5 cellular contexts compared by ENCODE assay signal in the genomic region with DNA sequence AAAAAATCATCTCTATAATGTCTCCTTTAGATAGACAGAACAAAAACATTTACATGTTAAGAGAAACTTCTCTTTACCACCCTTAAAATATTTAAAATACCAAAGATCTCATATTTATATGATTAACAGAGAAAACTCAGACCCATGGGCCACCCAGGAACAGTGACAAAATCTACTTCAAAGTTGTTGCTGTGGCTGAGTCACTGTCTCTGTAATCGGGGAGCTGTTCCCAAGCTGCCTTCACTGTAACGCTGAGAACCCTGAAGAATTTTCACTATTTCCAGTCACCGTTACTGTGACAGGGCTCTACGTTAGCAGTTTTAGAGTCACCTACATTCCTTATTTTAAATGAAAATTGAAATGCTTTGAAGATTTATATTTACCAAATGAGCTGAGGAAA.
"Had no signal": no experiment of that assay in that cellular context is flagged by ENCODE, and none has a peak within 500 bp of the region (broad histone marks: within the 10 kb centered on the region; RNA-seq: fewer than 3 reads in every experiment).

No MANE protein-coding gene starts in this region.

- H3K4me3 ChIP-seq: PC-9 had no signal

- DNase-seq: cerebellar nuclear complex, NCI-H1417 treated with DMSO at 0.1 percent for 48 hours, NCI-H510A, NCI-H526 treated with DMSO at 0.1 percent for 48 hours had no signal

- H3K27ac ChIP-seq: PC-9 had no signal
